In genomic region chr20:2658414-2659354, GRCh38 we compare ENCODE assay signal across 9 cellular contexts. TPM values are rescaled to one million over a fixed set of nuclear protein-coding genes. Genes with fewer than 3 reads are reported as not detected.
A peak's percentile ranks its signal among the peaks of the same experiment; 100 is the strongest.
DNase-seq lines count a peak whose midpoint lies in the region; ATAC-seq, FAIRE-seq and TF ChIP-seq lines count a peak whose summit lies in the region.
"Had no signal": no experiment of that assay in that cellular context is flagged by ENCODE, and none has a peak within 500 bp of the region (broad histone marks: within the 10 kb centered on the region; RNA-seq: fewer than 3 reads in every experiment).

No MANE protein-coding gene starts in this region.

- no peak overlapping the region for H3K4me3 Mint-ChIP-seq in endodermal cell

- TF ChIP-seq CTCF in endodermal cell (conservative IDR thresholded peaks at IDR 0.05) (no peak), tibial nerve (IDR thresholded peaks at IDR 0.05) (no peak), dorsolateral prefrontal cortex (IDR thresholded peaks at IDR 0.05 in 54 of 56, conservative IDR thresholded peaks at IDR 0.05 in 2 of 56; ENCODE audit: low read depth in 1 of 56, partially characterized antibody in 56 of 56) (no peak)

- peaks cover 82% of the 10 kb centered on the region for H3K36me3 ChIP-seq in endodermal cell (ENCODE audit: control insufficient read depth, insufficient read depth, low read length)
- peaks cover 3 to 94% (median 57%) of the 10 kb centered on the region in 3 donors for H3K36me3 ChIP-seq in tibial nerve
- H3K36me3 ChIP-seq in aorta (ENCODE audit: control insufficient read depth in 1 of 2, insufficient read depth in 2 of 2, low read length in 1 of 2), result peaks cover 0 to 20% of the 10 kb centered on the region in 2 donors

- peak overlapping the region; percentile 10 for H3K27ac ChIP-seq in endodermal cell (ENCODE audit: low read depth, low read length)
- no peak overlapping the region for H3K27ac ChIP-seq in tibial nerve
- no peak overlapping the region for H3K27ac ChIP-seq in dorsolateral prefrontal cortex
- no peak overlapping the region for H3K27ac ChIP-seq in aorta (ENCODE audit: low read depth in 1 of 2, low read length in 2 of 2)

- FAIRE-seq in GM12892 (lab: Jason Lieb, UNC), result no peak

- no peaks in the 10 kb centered on the region for H3K9me3 Mint-ChIP-seq in endodermal cell

- H3K36me3 Mint-ChIP-seq in endodermal cell (ENCODE audit: low read depth), result peaks cover 83% of the 10 kb centered on the region

- H3K27me3 ChIP-seq in endodermal cell (ENCODE audit: control insufficient read depth, insufficient read depth, low read length, poor library complexity, severe bottlenecking) (no peaks in the 10 kb centered on the region), tibial nerve (no peaks in the 10 kb centered on the region), dorsolateral prefrontal cortex (no peaks in the 10 kb centered on the region), aorta (ENCODE audit: control insufficient read depth in 1 of 2, insufficient read depth in 2 of 2, low read length in 1 of 2) (no peaks in the 10 kb centered on the region)

- H3K4me1 ChIP-seq in endodermal cell (ENCODE audit: control insufficient read depth, insufficient read depth, low read length), result peaks cover 7% of the 10 kb centered on the region
- peaks cover 0 to 33% (median 17%) of the 10 kb centered on the region in 4 donors for H3K4me1 ChIP-seq in tibial nerve
- no peaks in the 10 kb centered on the region for H3K4me1 ChIP-seq in aorta (ENCODE audit: control insufficient read depth in 1 of 2, insufficient read depth in 2 of 2, low read length in 2 of 2)

- H3K4me1 Mint-ChIP-seq in endodermal cell, result peaks cover 14% of the 10 kb centered on the region

- intact Hi-C loops in dorsolateral prefrontal cortex (cut with DNase I), result loop anchor here in 1 of 2 donors (5.0 kb wide), 1 partner anchor 186 kb away; the partner anchor contains the start of gene SNRPB
- intact Hi-C loops in aorta (cut with DNase I), result loop anchor here (10.0 kb wide), 2 partner anchors 184 to 1334 kb away; partner anchors contain the start of genes SDCBP2 (in 1 of the 2) and SNRPB (in 1 of the 2)

- no peak overlapping the region for H3K27ac Mint-ChIP-seq in endodermal cell

- no peaks in the 10 kb centered on the region for H3K9me3 ChIP-seq in endodermal cell (ENCODE audit: control insufficient read depth, low read length)
- H3K9me3 ChIP-seq in tibial nerve, result no peaks in the 10 kb centered on the region
- H3K9me3 ChIP-seq in aorta (ENCODE audit: control insufficient read depth, low read length), result no peaks in the 10 kb centered on the region

- TF ChIP-seq EP300 in tibial nerve (IDR thresholded peaks at IDR 0.05), result no peak

- no peak for ATAC-seq in aorta (ENCODE audit: low FRiP score)

- WGBS in endodermal cell (ENCODE audit: insufficient coverage in 1 of 2, insufficient read length in 1 of 2), 2 experiments, result 89 to 94% methylated on average over 7 to 13 of the region's 13 CpGs
- WGBS in tibial nerve, 2 donors, result 78 to 80% methylated on average over 13 of the region's 13 CpGs
- WGBS in aorta, 2 donors, result 71 to 74% methylated on average over 13 of the region's 13 CpGs

- no peak overlapping the region for H3K4me3 ChIP-seq in endodermal cell (ENCODE audit: low read length)
- H3K4me3 ChIP-seq in tibial nerve, result no peak overlapping the region
- H3K4me3 ChIP-seq in dorsolateral prefrontal cortex, result no peak overlapping the region
- no peak overlapping the region for H3K4me3 ChIP-seq in aorta (ENCODE audit: low read length in 2 of 2)

- no peaks in the 10 kb centered on the region for H3K27me3 Mint-ChIP-seq in endodermal cell (ENCODE audit: insufficient read depth)

- no peak overlapping the region for H3K9ac ChIP-seq in endodermal cell (ENCODE audit: extremely low read depth, low read length, poor library complexity, severe bottlenecking)

- DNase-seq in AG08396 (ENCODE audit: low spot score), result peak; percentile 17
- DNase-seq in GM12892 (ENCODE audit: insufficient read length), result no peak
- peak; percentile 69 for DNase-seq in RKO (ENCODE audit: low spot score)
- DNase-seq in endodermal cell, result peak; percentile 63
- no peak for DNase-seq in tibial nerve (ENCODE audit: low spot score in 2 of 2)
- DNase-seq in dorsolateral prefrontal cortex, result no peak
- no peak for DNase-seq in aorta
- DNase-seq in A172 (ENCODE audit: low spot score), result no peak
- DNase-seq: OCI-M1 had no signal

- TF ChIP-seq POLR2A in GM12892 (IDR thresholded peaks at IDR 0.05; ENCODE audit: low read depth, low read length) (peak; percentile 84), tibial nerve (IDR thresholded peaks at IDR 0.05) (no peak)

RNA-seq across cellular contexts. Expression of gene IDH3B, which starts 5.3 kb away (rescaled TPM):
- polyA plus RNA-seq in GM12892 (2012; ENCODE audit: missing spikeins), result 95.7 TPM
- total RNA-seq in endodermal cell (10 to 100 TPM; 89.9 to 91.7 TPM), tibial nerve (100 to 1,000 TPM; 101 to 141 (median 116) TPM), dorsolateral prefrontal cortex (100 to 1,000 TPM in 60 of 120 experiments, 10 to 100 TPM in 60; 56.2 to 127 (median 100.0) TPM), aorta (10 to 100 TPM; 51.4 to 63.1 TPM)
- 78.9 TPM for polyA plus RNA-seq in endodermal cell (2013, experiment 1 of 2)
- 69.2 TPM for polyA plus RNA-seq in endodermal cell (2013, experiment 2 of 2)
- 100 to 1,000 TPM in 1 of 2 donors, 10 to 100 TPM in 1; 55.3 to 104 TPM for polyA plus RNA-seq in aorta
- 258 and 260 TPM in 2 replicates for total RNA-seq in A172 (2014; rRNA removed; shearing (Covaris generic))

RNA-seq across cellular contexts. Expression of gene NOP56, which starts 6.3 kb away (rescaled TPM):
- 386 TPM for polyA plus RNA-seq in GM12892 (2012; ENCODE audit: missing spikeins)
- total RNA-seq in endodermal cell, result 100 to 1,000 TPM; 386 to 432 TPM
- 305 TPM for polyA plus RNA-seq in endodermal cell (2013, experiment 1 of 2)
- 280 TPM for polyA plus RNA-seq in endodermal cell (2013, experiment 2 of 2)
- 100 to 1,000 TPM in 1 of 4 donors, 10 to 100 TPM in 3; 80.0 to 141 (median 87.6) TPM for total RNA-seq in tibial nerve
- 100 to 1,000 TPM in 119 of 120 experiments, 10 to 100 TPM in 1; 70.3 to 199 (median 141) TPM for total RNA-seq in dorsolateral prefrontal cortex
- total RNA-seq in aorta, result 10 to 100 TPM; 81.6 to 88.3 TPM
- 100 to 1,000 TPM in 1 of 2 donors, 10 to 100 TPM in 1; 46.8 to 138 TPM for polyA plus RNA-seq in aorta
- 210 and 227 TPM in 2 replicates for total RNA-seq in A172 (2014; rRNA removed; shearing (Covaris generic))

RNA-seq across cellular contexts. Expression of gene EBF4, which starts 33.9 kb away (rescaled TPM):
- not detected for polyA plus RNA-seq in GM12892 (2012; ENCODE audit: missing spikeins)
- 10 to 100 TPM in 1 of 2 donors, 1 to 10 TPM in 1; 6.4 to 12.1 TPM for total RNA-seq in endodermal cell
- 17.5 TPM for polyA plus RNA-seq in endodermal cell (2013, experiment 1 of 2)
- 16.1 TPM for polyA plus RNA-seq in endodermal cell (2013, experiment 2 of 2)
- total RNA-seq in tibial nerve, result 10 to 100 TPM in 2 of 4 donors, 1 to 10 TPM in 2; 4.8 to 17.5 (median 10.4) TPM
- total RNA-seq in dorsolateral prefrontal cortex, result 10 to 100 TPM in 119 of 120 experiments, 1 to 10 TPM in 1; 9.9 to 43.0 (median 23.9) TPM
- total RNA-seq in aorta, result 10 to 100 TPM; 16.7 to 19.9 TPM
- polyA plus RNA-seq in aorta, result 10 to 100 TPM; 10.8 to 30.3 TPM
- 5.2 and 7.2 TPM in 2 replicates for total RNA-seq in A172 (2014; rRNA removed; shearing (Covaris generic))

Comparison
In these comparisons a context has a peak if more than half of its experiments do, and no peak if none do; other contexts are left out.
1. DNase-seq: peak in AG08396 (single experiment), RKO (single experiment) and endodermal cell (single experiment); none in GM12892 (single experiment), tibial nerve (0 of 2), dorsolateral prefrontal cortex (0 of 10), aorta (0 of 2) and A172 (single experiment).